16 cellular contexts compared by ENCODE assay signal in the genomic region with DNA sequence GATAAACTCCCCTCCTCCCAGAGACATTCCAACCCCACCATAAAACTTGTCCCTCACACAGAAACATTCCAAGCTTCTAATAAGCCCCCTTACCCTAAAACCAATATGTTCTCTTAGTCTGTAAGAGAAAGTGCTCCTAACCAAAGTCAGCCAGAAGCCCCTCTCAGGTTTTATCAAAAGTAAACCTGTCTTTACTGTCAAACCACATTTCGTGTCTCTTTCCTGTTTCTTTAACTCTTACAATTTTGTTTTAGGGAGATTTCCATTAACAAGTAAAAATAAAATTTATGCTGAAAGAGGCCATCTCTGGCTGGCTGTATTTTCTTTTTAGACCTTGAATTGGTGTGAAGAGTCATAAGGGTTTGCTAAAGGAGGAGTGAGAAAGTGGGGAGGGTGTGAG. TPM values are rescaled to one million over a fixed set of nuclear protein-coding genes. Genes with fewer than 3 reads are reported as not detected.
DNase-seq lines count a peak whose midpoint lies in the region; ATAC-seq and TF ChIP-seq lines count a peak whose summit lies in the region.
"Had no signal": no experiment of that assay in that cellular context is flagged by ENCODE, and none has a peak within 500 bp of the region (broad histone marks: within the 10 kb centered on the region; RNA-seq: fewer than 3 reads in every experiment).

No MANE protein-coding gene starts in this region.

- no peak overlapping the region for H3K23ac ChIP-seq in H9 (ENCODE audit: insufficient read length, low read depth, low read length)

- H3K27me3 ChIP-seq in GM23338 (ENCODE audit: insufficient read depth): no peaks in the 10 kb centered on the region
- no peaks in the 10 kb centered on the region for H3K27me3 ChIP-seq in H9 (ENCODE audit: insufficient read depth, low read length)
- no peaks in the 10 kb centered on the region for H3K27me3 ChIP-seq in endodermal cell (ENCODE audit: control insufficient read depth, insufficient read depth, low read length, poor library complexity, severe bottlenecking)
- H3K27me3 ChIP-seq in tibial artery: no peaks in the 10 kb centered on the region

- H3K9me3 Mint-ChIP-seq in GM23338: peaks cover 64% of the 10 kb centered on the region
- peaks cover 48 to 57% of the 10 kb centered on the region in 2 experiments for H3K9me3 Mint-ChIP-seq in H9
- H3K9me3 Mint-ChIP-seq in endodermal cell: peaks cover 70% of the 10 kb centered on the region
- H3K9me3 Mint-ChIP-seq: CD4-positive, alpha-beta memory T cell had no signal

- peaks cover 28% of the 10 kb centered on the region for H3K9me3 ChIP-seq in H9 (ENCODE audit: control insufficient read depth, low read depth, low read length)
- peaks cover 57% of the 10 kb centered on the region for H3K9me3 ChIP-seq in endodermal cell (ENCODE audit: control insufficient read depth, low read length)
- H3K9me3 ChIP-seq in tibial artery: no peaks in the 10 kb centered on the region
- H3K9me3 ChIP-seq: BE2C had no signal

- H4K91ac ChIP-seq in H9 (ENCODE audit: insufficient read length, low read depth, low read length): no peak overlapping the region

- WGBS in H9 (ENCODE audit: extremely low coverage, insufficient read length, low lambda C conversion rate): no CpG with 5 or more reads among the region's 1 CpG
- 100% methylated on average over 1 of the region's 1 CpG; no CpG with 5 or more reads in 1 of the 2 experiments for WGBS in endodermal cell (ENCODE audit: insufficient coverage in 1 of 2, insufficient read length in 1 of 2), 2 experiments

- H3K4me3 Mint-ChIP-seq in GM23338 (no peak overlapping the region), H9 (peak overlapping the region in 1 of 2 experiments; percentile 11; a peak in 2 of 5 replicates), endodermal cell (no peak overlapping the region)
- H3K4me3 Mint-ChIP-seq: CD4-positive, alpha-beta memory T cell; IgD-negative memory B cell had no signal

- H3K4me2 ChIP-seq in GM23338 (no peak overlapping the region), H9 (ENCODE audit: insufficient read depth, insufficient read length, low read length) (no peak overlapping the region)
- H3K4me2 ChIP-seq: A549, KMS-11 had no signal

- no peak overlapping the region for H4K8ac ChIP-seq in H9 (replicated peaks; ENCODE audit: insufficient read length, low read depth, low read length)

- no peak overlapping the region for H3K4ac ChIP-seq in H9 (ENCODE audit: low read depth, low read length)

- H3K27ac Mint-ChIP-seq in GM23338 (no peak overlapping the region), H9 (peak overlapping the region in 2 of 3 experiments; percentile 83 to 92; a peak in 3 of 7 replicates), endodermal cell (no peak overlapping the region)
- H3K27ac Mint-ChIP-seq: CD4-positive, alpha-beta memory T cell; IgD-negative memory B cell had no signal

- no peak overlapping the region for H2AFZ ChIP-seq in GM23338
- H2AFZ ChIP-seq in H9 (ENCODE audit: low read length): no peak overlapping the region

- no peak overlapping the region for H3K56ac ChIP-seq in H9 (ENCODE audit: insufficient read length, low read depth, low read length)

- no peaks in the 10 kb centered on the region for H3K23me2 ChIP-seq in H9 (ENCODE audit: insufficient read length, low read depth, low read length, poor library complexity, severe bottlenecking)

- no peak overlapping the region for H3K9ac ChIP-seq in H9 (ENCODE audit: extremely low read depth, insufficient read length, low read length)
- no peak overlapping the region for H3K9ac ChIP-seq in endodermal cell (ENCODE audit: extremely low read depth, low read length, poor library complexity, severe bottlenecking)
- H3K9ac ChIP-seq: KMS-11 had no signal

- no peak overlapping the region for H2BK20ac ChIP-seq in H9 (ENCODE audit: low read depth, low read length, poor library complexity, severe bottlenecking)

- no peak overlapping the region for H3K14ac ChIP-seq in H9 (ENCODE audit: insufficient read depth, low read length)

- ATAC-seq in GM23338: no peak
- ATAC-seq in HG03025 (IDR thresholded peaks at IDR 0.05; ENCODE audit: low FRiP score, unreplicated experiment): no peak
- ATAC-seq: A549 had no signal

- peaks cover 4% of the 10 kb centered on the region for H3K27me3 Mint-ChIP-seq in GM23338 (ENCODE audit: insufficient read depth, low read depth, poor library complexity)
- H3K27me3 Mint-ChIP-seq in H9 (ENCODE audit: low read depth): peaks cover 4% of the 10 kb centered on the region; the same call in 1 of the 2 replicates
- no peaks in the 10 kb centered on the region for H3K27me3 Mint-ChIP-seq in endodermal cell (ENCODE audit: insufficient read depth)

- DNase-seq in GM23338 (ENCODE audit: low spot score): no peak
- no peak for DNase-seq in H9
- DNase-seq in NCI-H226: peak; percentile 20
- no peak for DNase-seq in endodermal cell
- DNase-seq in tibial artery: no peak
- no peak for DNase-seq in SHP77 treated with DMSO at 0.1 percent for 48 hours (lab: John Stamatoyannopoulos, UW)
- DNase-seq: BE2C; CD4-positive, alpha-beta memory T cell; COR-L47; DMS153; GF-D8 had no signal

- H4K20me1 ChIP-seq in GM23338 (replicated peaks; ENCODE audit: insufficient read depth) (no peaks in the 10 kb centered on the region), H9 (ENCODE audit: control insufficient read depth, insufficient read depth, insufficient read length) (no peaks in the 10 kb centered on the region)

- H3K4me3 ChIP-seq in GM23338 (no peak overlapping the region), endodermal cell (ENCODE audit: low read length) (peak overlapping the region; percentile 70), tibial artery (no peak overlapping the region)
- H3K4me3 ChIP-seq: A549 had no signal

- no peak overlapping the region for H2BK120ac ChIP-seq in H9 (ENCODE audit: low read depth, low read length, poor library complexity, severe bottlenecking)

- H3K27ac ChIP-seq in GM23338 (ENCODE audit: low read depth) (peak overlapping the region; percentile 90; the same call in 1 of the 2 replicates), H9 (ENCODE audit: insufficient read length, low read depth, low read length) (no peak overlapping the region), endodermal cell (ENCODE audit: low read depth, low read length) (no peak overlapping the region), tibial artery (no peak overlapping the region)
- H3K27ac ChIP-seq: A549, C4-2B, KMS-11 had no signal

- H2BK12ac ChIP-seq in H9 (ENCODE audit: insufficient read length, low read depth, low read length): no peak overlapping the region

- H3K79me1 ChIP-seq in H9 (ENCODE audit: insufficient read depth, low read depth, low read length, poor library complexity, severe bottlenecking): no peaks in the 10 kb centered on the region

- H2AK5ac ChIP-seq in H9 (ENCODE audit: insufficient read length, low read length): no peak overlapping the region

- no peak overlapping the region for H3K18ac ChIP-seq in H9 (ENCODE audit: insufficient read length, low read depth, low read length)

- peaks cover 59% of the 10 kb centered on the region for H3K36me3 Mint-ChIP-seq in GM23338 (ENCODE audit: low read depth)
- peaks cover 38 to 53% (median 45%) of the 10 kb centered on the region in 3 experiments for H3K36me3 Mint-ChIP-seq in H9 (ENCODE audit: insufficient read depth in 1 of 3, low read depth in 3 of 3)
- peaks cover 34% of the 10 kb centered on the region for H3K36me3 Mint-ChIP-seq in endodermal cell (ENCODE audit: low read depth)
- H3K36me3 Mint-ChIP-seq: CD4-positive, alpha-beta memory T cell; IgD-negative memory B cell had no signal

- H3K36me3 ChIP-seq in GM23338 (ENCODE audit: insufficient read depth) (peaks cover 24% of the 10 kb centered on the region), endodermal cell (ENCODE audit: control insufficient read depth, insufficient read depth, low read length) (no peaks in the 10 kb centered on the region), tibial artery (no peaks in the 10 kb centered on the region)
- H3K36me3 ChIP-seq: BE2C had no signal

- H3K4me1 Mint-ChIP-seq in GM23338: peaks cover 14% of the 10 kb centered on the region; the same call in 2 of the 3 replicates
- peaks cover 15 to 24% of the 10 kb centered on the region in 2 experiments for H3K4me1 Mint-ChIP-seq in H9
- no peaks in the 10 kb centered on the region for H3K4me1 Mint-ChIP-seq in endodermal cell
- H3K4me1 Mint-ChIP-seq: CD4-positive, alpha-beta memory T cell; IgD-negative memory B cell had no signal

- H3K4me1 ChIP-seq in GM23338 (ENCODE audit: insufficient read depth): no peaks in the 10 kb centered on the region
- H3K4me1 ChIP-seq in H9 (ENCODE audit: insufficient read depth, low read length): no peaks in the 10 kb centered on the region
- H3K4me1 ChIP-seq in endodermal cell (ENCODE audit: control insufficient read depth, insufficient read depth, low read length): no peaks in the 10 kb centered on the region
- H3K4me1 ChIP-seq in tibial artery: no peaks in the 10 kb centered on the region
- H3K4me1 ChIP-seq: A549, BE2C had no signal

- H3F3A ChIP-seq in GM23338 (replicated peaks; ENCODE audit: low read depth): peaks cover 15% of the 10 kb centered on the region; the same call in 1 of the 2 replicates

- intact Hi-C loops in tibial artery (cut with DNase I; ENCODE audit: low total_unique reads): no loop called here

- H3K79me2 ChIP-seq in GM23338 (replicated peaks; ENCODE audit: insufficient read depth) (no peaks in the 10 kb centered on the region), H9 (ENCODE audit: insufficient read depth, low read length) (no peaks in the 10 kb centered on the region)

- no peak overlapping the region for H3T11ph ChIP-seq in H9 (ENCODE audit: low read length)

- no peak overlapping the region for H4K5ac ChIP-seq in H9 (ENCODE audit: insufficient read length, low read depth, low read length)

- TF ChIP-seq CTCF in GM23338 (conservative IDR thresholded peaks at IDR 0.05; ENCODE audit: low read depth in 2 of 2) (no peak), H9 (conservative IDR thresholded peaks at IDR 0.05) (no peak), endodermal cell (conservative IDR thresholded peaks at IDR 0.05) (no peak), tibial artery (IDR thresholded peaks at IDR 0.05) (no peak)

- H2BK15ac ChIP-seq in H9 (ENCODE audit: low read depth, low read length): no peak overlapping the region

- H2BK5ac ChIP-seq in H9 (ENCODE audit: insufficient read length, low read length): no peak overlapping the region

- no peaks in the 10 kb centered on the region; the same call in 1 of the 2 replicates for H3K9me2 ChIP-seq in GM23338 (ENCODE audit: insufficient read depth)

TF ChIP-seq in GM23338, 12 proteins besides CTCF, POLR2A, EP300 and RAD21 (continues in another document):
- TF ChIP-seq EZH2 (IDR thresholded peaks at IDR 0.05; ENCODE audit: low read depth, unreplicated experiment) (no peak), JUNB (IDR thresholded peaks at IDR 0.05; ENCODE audit: unreplicated experiment) (no peak), CREB1 (CRISPR knock-in tag; IDR thresholded peaks at IDR 0.05; ENCODE audit: low read depth) (no peak)

RNA-seq across cellular contexts. Expression of gene CAPRIN2, which starts 29.8 kb away (rescaled TPM):
- 36.7 and 41.3 TPM in 2 replicates for total RNA-seq in GM23338 (2014; rRNA removed; shearing (Covaris generic))
- 28.4 and 36.5 TPM in 2 replicates for polyA plus RNA-seq in GM23338 (2016; fragmentation: Nextera tagmentation; extraction: Ambion mirVana)
- total RNA-seq in H9 (2021): 123 and 130 TPM in 2 replicates
- total RNA-seq in endodermal cell: 100 to 1,000 TPM in 1 of 2 donors, 10 to 100 TPM in 1; 62.2 to 103 TPM
- 43.4 TPM for polyA plus RNA-seq in endodermal cell (2013, experiment 1 of 2)
- polyA plus RNA-seq in endodermal cell (2013, experiment 2 of 2): 41.2 TPM

Comparison
In these comparisons a context has a peak if more than half of its experiments do, and no peak if none do; other contexts are left out.
1. H3K27ac Mint-ChIP-seq: peak in H9 (2 of 3); none in GM23338 (single experiment) and endodermal cell (single experiment).